8 cellular contexts compared by ENCODE assay signal in genomic region chr7:7257899-7258692, GRCh38.
DNase-seq lines count a peak whose midpoint lies in the region; ATAC-seq and TF ChIP-seq lines count a peak whose summit lies in the region.

No MANE protein-coding gene starts in this region.

- peaks cover 42% of the 10 kb centered on the region for H3F3A ChIP-seq in SU-DHL-6 (ENCODE audit: insufficient read depth)

- no peaks in the 10 kb centered on the region for H3K9me2 ChIP-seq in SU-DHL-6 (replicated peaks; ENCODE audit: insufficient read depth, low read length)

- H3K9me3 ChIP-seq in SU-DHL-6 (ENCODE audit: insufficient read depth, low read length) (no peaks in the 10 kb centered on the region), neutrophil (no peaks in the 10 kb centered on the region)

- DNase-seq in left cardiac atrium, result no peak
- DNase-seq in left ventricle myocardium superior, result no peak
- DNase-seq in H7, result no peak
- DNase-seq in stimulated activated CD4-positive, alpha-beta T cell treated with anti-CD3 and anti-CD28 coated beads, Interleukin-2, amount 100 ng/mL, for 48 hours, result no peak

- intact Hi-C loops in left cardiac atrium (cut with DNase I), result no loop called here
- intact Hi-C loops in left ventricle myocardium superior (cut with micrococcal nuclease), result no loop called here

- peak overlapping the region; percentile 95 for H3K4me2 ChIP-seq in SU-DHL-6 (ENCODE audit: low read depth, low read length, poor library complexity, severe bottlenecking)

- H3K4me3 ChIP-seq in SU-DHL-6 (ENCODE audit: insufficient read depth, low read length, poor library complexity, severe bottlenecking) (peak overlapping the region; percentile 50), neutrophil (ENCODE audit: low read depth in 1 of 2, low read length in 1 of 2) (peak overlapping the region; percentile 40 to 50), H7 (ENCODE audit: insufficient read depth, low read depth, low read length) (no peak overlapping the region)

- peak overlapping the region; percentile 2 for H2AFZ ChIP-seq in SU-DHL-6 (ENCODE audit: low read depth, low read length, severe bottlenecking)

- H3K27me3 ChIP-seq in SU-DHL-6 (ENCODE audit: low read length) (no peaks in the 10 kb centered on the region), neutrophil (no peaks in the 10 kb centered on the region), H7 (ENCODE audit: control insufficient read depth, insufficient read depth, low read length) (no peaks in the 10 kb centered on the region)

- H4K20me1 ChIP-seq in SU-DHL-6 (ENCODE audit: low read depth, low read length), result no peaks in the 10 kb centered on the region

- peaks cover 4% of the 10 kb centered on the region; the same call in 1 of the 2 replicates for H3K79me2 ChIP-seq in SU-DHL-6 (ENCODE audit: insufficient read depth, low read length)

- H3K9ac ChIP-seq in SU-DHL-6 (ENCODE audit: low read length), result peak overlapping the region; percentile 55

- H3K4me1 ChIP-seq in neutrophil (ENCODE audit: control insufficient read depth in 1 of 2, insufficient read depth in 1 of 2, low read depth in 1 of 2, low read length in 1 of 2), result peaks cover 39 to 40% of the 10 kb centered on the region in 2 experiments

- ATAC-seq in left cardiac atrium (peak; percentile 15 to 38), left ventricle myocardium superior (no peak), HG02981 (IDR thresholded peaks at IDR 0.05; ENCODE audit: unreplicated experiment) (peak; percentile 81), SK-N-SH treated with all-trans-retinoic acid at 6 μM for 48 hours (no peak)

- peak overlapping the region; percentile 95 for H3K27ac ChIP-seq in SU-DHL-6 (ENCODE audit: low read depth, low read length)
- peak overlapping the region; percentile 89 for H3K27ac ChIP-seq in neutrophil

- TF ChIP-seq CTCF in SU-DHL-6 (IDR thresholded peaks at IDR 0.05; ENCODE audit: insufficient read depth, low read length, poor library complexity, severe bottlenecking) (no peak), neutrophil (IDR thresholded peaks at IDR 0.05) (no peak)

- H3K36me3 ChIP-seq in SU-DHL-6 (ENCODE audit: low read length) (no peaks in the 10 kb centered on the region), neutrophil (no peaks in the 10 kb centered on the region), H7 (replicated peaks; ENCODE audit: control insufficient read depth, insufficient read depth, low read length) (no peaks in the 10 kb centered on the region)

TF ChIP-seq in SK-N-SH treated with all-trans-retinoic acid at 6 μM for 48 hours, 23 proteins besides CTCF, POLR2A, EP300 and RAD21:
- TF ChIP-seq CSRNP3 (CRISPR knock-in tag; IDR thresholded peaks at IDR 0.05), result no peak
- TF ChIP-seq BACH2 (CRISPR knock-in tag; IDR thresholded peaks at IDR 0.05; ENCODE audit: borderline replicate concordance), result no peak
- no peak for TF ChIP-seq RARB (CRISPR knock-in tag; IDR thresholded peaks at IDR 0.05)
- TF ChIP-seq, protein P1, sequence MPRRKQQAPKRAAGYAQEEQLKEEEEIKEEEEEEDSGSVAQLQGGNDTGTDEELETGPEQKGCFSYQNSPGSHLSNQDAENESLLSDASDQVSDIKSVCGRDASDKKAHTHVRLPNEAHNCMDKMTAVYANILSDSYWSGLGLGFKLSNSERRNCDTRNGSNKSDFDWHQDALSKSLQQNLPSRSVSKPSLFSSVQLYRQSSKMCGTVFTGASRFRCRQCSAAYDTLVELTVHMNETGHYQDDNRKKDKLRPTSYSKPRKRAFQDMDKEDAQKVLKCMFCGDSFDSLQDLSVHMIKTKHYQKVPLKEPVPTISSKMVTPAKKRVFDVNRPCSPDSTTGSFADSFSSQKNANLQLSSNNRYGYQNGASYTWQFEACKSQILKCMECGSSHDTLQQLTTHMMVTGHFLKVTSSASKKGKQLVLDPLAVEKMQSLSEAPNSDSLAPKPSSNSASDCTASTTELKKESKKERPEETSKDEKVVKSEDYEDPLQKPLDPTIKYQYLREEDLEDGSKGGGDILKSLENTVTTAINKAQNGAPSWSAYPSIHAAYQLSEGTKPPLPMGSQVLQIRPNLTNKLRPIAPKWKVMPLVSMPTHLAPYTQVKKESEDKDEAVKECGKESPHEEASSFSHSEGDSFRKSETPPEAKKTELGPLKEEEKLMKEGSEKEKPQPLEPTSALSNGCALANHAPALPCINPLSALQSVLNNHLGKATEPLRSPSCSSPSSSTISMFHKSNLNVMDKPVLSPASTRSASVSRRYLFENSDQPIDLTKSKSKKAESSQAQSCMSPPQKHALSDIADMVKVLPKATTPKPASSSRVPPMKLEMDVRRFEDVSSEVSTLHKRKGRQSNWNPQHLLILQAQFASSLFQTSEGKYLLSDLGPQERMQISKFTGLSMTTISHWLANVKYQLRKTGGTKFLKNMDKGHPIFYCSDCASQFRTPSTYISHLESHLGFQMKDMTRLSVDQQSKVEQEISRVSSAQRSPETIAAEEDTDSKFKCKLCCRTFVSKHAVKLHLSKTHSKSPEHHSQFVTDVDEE (CRISPR knock-in tag; IDR thresholded peaks at IDR 0.05), result no peak
- no peak for TF ChIP-seq ZC3H10 (CRISPR knock-in tag; IDR thresholded peaks at IDR 0.05)
- no peak for TF ChIP-seq ZNF70 (CRISPR knock-in tag; IDR thresholded peaks at IDR 0.05)
- no peak for TF ChIP-seq ZFP30 (CRISPR knock-in tag; IDR thresholded peaks at IDR 0.05)
- TF ChIP-seq POU6F1 (CRISPR knock-in tag; IDR thresholded peaks at IDR 0.05; ENCODE audit: borderline replicate concordance, low read depth), result no peak
- no peak for TF ChIP-seq TCF4 (CRISPR knock-in tag; IDR thresholded peaks at IDR 0.05; ENCODE audit: borderline replicate concordance)
- no peak for TF ChIP-seq GLIS3 (CRISPR knock-in tag; IDR thresholded peaks at IDR 0.05)
- no peak for TF ChIP-seq ZNF565 (CRISPR knock-in tag; conservative IDR thresholded peaks at IDR 0.05; ENCODE audit: low read depth)
- no peak for TF ChIP-seq ZNF8 (CRISPR knock-in tag; IDR thresholded peaks at IDR 0.05)
- TF ChIP-seq, protein P2, sequence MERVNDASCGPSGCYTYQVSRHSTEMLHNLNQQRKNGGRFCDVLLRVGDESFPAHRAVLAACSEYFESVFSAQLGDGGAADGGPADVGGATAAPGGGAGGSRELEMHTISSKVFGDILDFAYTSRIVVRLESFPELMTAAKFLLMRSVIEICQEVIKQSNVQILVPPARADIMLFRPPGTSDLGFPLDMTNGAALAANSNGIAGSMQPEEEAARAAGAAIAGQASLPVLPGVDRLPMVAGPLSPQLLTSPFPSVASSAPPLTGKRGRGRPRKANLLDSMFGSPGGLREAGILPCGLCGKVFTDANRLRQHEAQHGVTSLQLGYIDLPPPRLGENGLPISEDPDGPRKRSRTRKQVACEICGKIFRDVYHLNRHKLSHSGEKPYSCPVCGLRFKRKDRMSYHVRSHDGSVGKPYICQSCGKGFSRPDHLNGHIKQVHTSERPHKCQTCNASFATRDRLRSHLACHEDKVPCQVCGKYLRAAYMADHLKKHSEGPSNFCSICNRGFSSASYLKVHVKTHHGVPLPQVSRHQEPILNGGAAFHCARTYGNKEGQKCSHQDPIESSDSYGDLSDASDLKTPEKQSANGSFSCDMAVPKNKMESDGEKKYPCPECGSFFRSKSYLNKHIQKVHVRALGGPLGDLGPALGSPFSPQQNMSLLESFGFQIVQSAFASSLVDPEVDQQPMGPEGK (CRISPR knock-in tag; IDR thresholded peaks at IDR 0.05; ENCODE audit: borderline replicate concordance), result no peak

Comparison
In these comparisons a context has a peak if more than half of its experiments do, and no peak if none do; other contexts are left out.
1. ATAC-seq: peak in left cardiac atrium (2 of 2) and HG02981 (single experiment); none in left ventricle myocardium superior (single experiment) and SK-N-SH treated with all-trans-retinoic acid at 6 μM for 48 hours (single experiment).